In the genomic region with DNA sequence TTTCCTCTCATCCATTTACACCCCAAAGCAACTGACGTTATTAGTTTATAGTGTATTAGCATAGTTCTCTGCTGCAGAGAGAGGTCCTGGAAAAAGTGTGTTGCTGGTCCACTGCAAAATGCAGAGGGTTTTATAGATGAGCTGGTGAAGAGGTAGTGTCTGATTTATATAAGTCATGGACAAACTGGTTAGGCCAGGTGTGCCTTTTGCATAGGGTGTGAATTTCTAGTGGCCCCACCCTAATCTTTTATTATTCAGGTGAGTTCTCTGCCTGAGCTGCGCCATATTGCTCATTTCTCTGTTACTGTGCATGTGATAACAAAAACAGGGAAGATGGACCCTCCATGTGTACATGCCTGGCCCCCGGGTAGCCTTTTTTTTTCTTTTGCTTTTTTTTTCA, we compare ENCODE assay signal across 31 cellular contexts. TPM values are rescaled to one million over a fixed set of nuclear protein-coding genes. Genes with fewer than 3 reads are reported as not detected.
DNase-seq lines count a peak whose midpoint lies in the region; ATAC-seq, FAIRE-seq and TF ChIP-seq lines count a peak whose summit lies in the region.
"Had no signal": no experiment of that assay in that cellular context is flagged by ENCODE, and none has a peak within 500 bp of the region (broad histone marks: within the 10 kb centered on the region; RNA-seq: fewer than 3 reads in every experiment).

No MANE protein-coding gene starts in this region.

- CTCF ChIA-PET in CD4-positive, alpha-beta T cell (lab: Charles Lee): no interaction called here

- H3K36me3 Mint-ChIP-seq in CD4-positive, alpha-beta T cell (ENCODE audit: low read depth): no peaks in the 10 kb centered on the region
- H3K36me3 Mint-ChIP-seq: CD8-positive, alpha-beta memory T cell had no signal

- POLR2A ChIA-PET in CD4-positive, alpha-beta T cell (lab: Charles Lee): no interaction called here

- no peak overlapping the region for H3K4me3 Mint-ChIP-seq in CD4-positive, alpha-beta T cell
- H3K4me3 Mint-ChIP-seq: CD8-positive, alpha-beta memory T cell; T-helper 1 cell treated with Interleukin-12 subunit alpha and Interleukin-12 subunit beta and Interleukin-4 antibody, amounts not matched to agents 30 μg/mL and 1 μg/mL, for 36 hours had no signal

- no peaks in the 10 kb centered on the region for H3K4me1 Mint-ChIP-seq in CD4-positive, alpha-beta T cell (ENCODE audit: low read depth)
- H3K4me1 Mint-ChIP-seq: CD8-positive, alpha-beta memory T cell had no signal

- H3K27ac Mint-ChIP-seq in CD4-positive, alpha-beta T cell: no peak overlapping the region
- H3K27ac Mint-ChIP-seq: CD8-positive, alpha-beta memory T cell; T-helper 1 cell treated with Interleukin-12 subunit alpha and Interleukin-12 subunit beta and Interleukin-4 antibody, amounts not matched to agents 30 μg/mL and 1 μg/mL, for 36 hours had no signal

- H3K27me3 Mint-ChIP-seq in CD4-positive, alpha-beta T cell: no peaks in the 10 kb centered on the region
- H3K27me3 Mint-ChIP-seq: CD8-positive, alpha-beta memory T cell had no signal

- H3K27me3 ChIP-seq in bronchial epithelial cell (ENCODE audit: control insufficient read depth, insufficient read depth, low read length): no peaks in the 10 kb centered on the region
- no peaks in the 10 kb centered on the region for H3K27me3 ChIP-seq in CD4-positive, alpha-beta T cell (ENCODE audit: control insufficient read depth, insufficient read depth, low read length)
- H3K27me3 ChIP-seq in psoas muscle (ENCODE audit: insufficient read depth in 3 of 3, low read length in 2 of 3): no peaks in the 10 kb centered on the region
- H3K27me3 ChIP-seq: Peyer's patch had no signal

- no peak overlapping the region for H3K27ac ChIP-seq in CD4-positive, alpha-beta T cell (ENCODE audit: low read depth, low read length)
- no peak overlapping the region for H3K27ac ChIP-seq in psoas muscle
- H3K27ac ChIP-seq: Peyer's patch, SK-N-MC had no signal

- H3K9me3 Mint-ChIP-seq in CD4-positive, alpha-beta T cell: no peaks in the 10 kb centered on the region
- H3K9me3 Mint-ChIP-seq: T-helper 1 cell treated with Interleukin-12 subunit alpha and Interleukin-12 subunit beta and Interleukin-4 antibody, amounts not matched to agents 30 μg/mL and 1 μg/mL, for 36 hours had no signal

- WGBS in psoas muscle, 3 donors: 85 to 89% (median 85%) methylated on average over 3 of the region's 3 CpGs

- H3K4me3 ChIP-seq in bronchial epithelial cell (ENCODE audit: low read depth, low read length) (no peak overlapping the region), mucosa of descending colon (no peak overlapping the region), psoas muscle (no peak overlapping the region)
- H3K4me3 ChIP-seq: K562, Peyer's patch, SK-N-MC had no signal

- intact Hi-C loops in mucosa of descending colon (cut with DNase I, micrococcal nuclease) (no loop called here), psoas muscle (cut with DNase I) (no loop called here)
- intact Hi-C loops in CD4-positive, alpha-beta T cell (cut with DNase I, micrococcal nuclease): no loop called here

- no peak for FAIRE-seq in bronchial epithelial cell (lab: Jason Lieb, UNC)
- FAIRE-seq: GM12892, GM19239, HTR-8/SVneo, K562 had no signal

- no peaks in the 10 kb centered on the region for H3K9me3 ChIP-seq in mucosa of descending colon
- H3K9me3 ChIP-seq in CD4-positive, alpha-beta T cell (ENCODE audit: control insufficient read depth, low read length): no peaks in the 10 kb centered on the region
- no peaks in the 10 kb centered on the region for H3K9me3 ChIP-seq in psoas muscle
- H3K9me3 ChIP-seq: Peyer's patch had no signal

- H3K36me3 ChIP-seq in bronchial epithelial cell (ENCODE audit: control insufficient read depth, insufficient read depth, low read length): no peaks in the 10 kb centered on the region
- H3K36me3 ChIP-seq in mucosa of descending colon (ENCODE audit: low read depth): no peaks in the 10 kb centered on the region
- H3K36me3 ChIP-seq in psoas muscle (ENCODE audit: insufficient read depth in 1 of 2, low read depth in 1 of 2): no peaks in the 10 kb centered on the region
- H3K36me3 ChIP-seq: Peyer's patch had no signal

- H3K4me1 ChIP-seq in mucosa of descending colon (ENCODE audit: low read depth) (no peaks in the 10 kb centered on the region), psoas muscle (no peaks in the 10 kb centered on the region)
- H3K4me1 ChIP-seq: Peyer's patch had no signal

- peak; percentile 57 for DNase-seq in DMS53 treated with DMSO at 0.1 percent for 48 hours (lab: John Stamatoyannopoulos, UW; ENCODE audit: unreplicated experiment)
- DNase-seq in NCI-H510A treated with DMSO at 0.1 percent for 48 hours (lab: John Stamatoyannopoulos, UW): peak; percentile 46
- DNase-seq in bronchial epithelial cell (ENCODE audit: low read depth): peak; percentile 22
- DNase-seq in mucosa of descending colon: peak in 1 of 3 donors; percentile 65
- DNase-seq in SW 1271 (lab: John Stamatoyannopoulos, UW): no peak
- no peak for DNase-seq in CD4-positive, alpha-beta T cell
- no peak for DNase-seq in psoas muscle
- no peak for DNase-seq in superior temporal gyrus (ENCODE audit: extremely low spot score)
- DNase-seq: C1 segment of cervical spinal cord; CD8-positive, alpha-beta memory T cell; DMS 273 treated with DMSO at 0.1 percent for 48 hours; DND-41; H7; MV-4-11; NCI-H1105; NCI-H1436 treated with DMSO at 0.1 percent for 48 hours; NCI-H1930; NCI-H2227 treated with DMSO at 0.1 percent for 48 hours; Peyer's patch; SIG-M5 had no signal

- TF ChIP-seq CTCF in bronchial epithelial cell (IDR thresholded peaks at IDR 0.05; ENCODE audit: insufficient read depth, low read length, severe bottlenecking): no peak
- no peak for TF ChIP-seq CTCF in mucosa of descending colon (IDR thresholded peaks at IDR 0.05)
- no peak for TF ChIP-seq CTCF in CD4-positive, alpha-beta T cell (IDR thresholded peaks at IDR 0.05)
- no peak for TF ChIP-seq CTCF in psoas muscle (IDR thresholded peaks at IDR 0.05)

- peak; percentile 75 for ATAC-seq in mucosa of descending colon
- ATAC-seq in CD4-positive, alpha-beta T cell (ENCODE audit: poor library complexity): no peak
- no peak for ATAC-seq in psoas muscle
- ATAC-seq: K562 had no signal

RNA-seq across cellular contexts. Expression of gene TRIM77, which starts 43.1 kb away (rescaled TPM):
- not detected in 2 replicates for total RNA-seq in bronchial epithelial cell
- not detected for total RNA-seq in mucosa of descending colon
- not detected for total RNA-seq in CD4-positive, alpha-beta T cell
- not detected for total RNA-seq in psoas muscle
- polyA plus RNA-seq in psoas muscle: not detected
- total RNA-seq: A673; CD8-positive, alpha-beta memory T cell; H7; K562; LHCN-M2; MCF 10A; NCI-H460; OCI-LY7; Peyer's patch had no signal
- polyA plus RNA-seq: CD8-positive, alpha-beta memory T cell; K562 had no signal

Comparison
In these comparisons a context has a peak if more than half of its experiments do, and no peak if none do; other contexts are left out.
1. DNase-seq: peak in DMS53 treated with DMSO at 0.1 percent for 48 hours (single experiment), NCI-H510A treated with DMSO at 0.1 percent for 48 hours (single experiment) and bronchial epithelial cell (single experiment); none in SW 1271 (0 of 2), CD4-positive, alpha-beta T cell (0 of 10), psoas muscle (0 of 2) and superior temporal gyrus (single experiment).